ENCODE assay signal across 1 cellular context in the genomic region with DNA sequence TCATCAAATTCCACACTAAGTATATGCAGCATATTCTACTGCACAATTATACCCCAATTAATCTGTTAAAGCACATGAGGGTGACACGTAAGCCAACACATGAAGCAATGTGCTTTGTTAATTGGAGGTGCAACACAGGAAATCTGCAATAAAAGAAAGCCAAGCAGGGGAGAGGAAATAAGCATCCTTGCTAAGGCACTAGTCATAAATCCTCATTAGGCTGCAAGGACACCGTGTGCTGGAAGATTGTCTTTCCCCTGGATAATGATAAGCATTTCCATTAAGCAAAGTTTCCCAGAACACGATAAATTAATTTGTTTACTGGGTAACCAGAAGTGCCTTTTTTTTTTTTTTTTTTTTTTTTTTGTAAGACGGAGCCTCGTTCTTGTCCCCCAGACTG.
TF ChIP-seq lines count a peak whose summit lies in the region.

No MANE protein-coding gene starts in this region.

TF ChIP-seq in HepG2, 621 proteins besides CTCF, POLR2A, EP300 and RAD21 (continued from another document):
- TF ChIP-seq, protein P1, sequence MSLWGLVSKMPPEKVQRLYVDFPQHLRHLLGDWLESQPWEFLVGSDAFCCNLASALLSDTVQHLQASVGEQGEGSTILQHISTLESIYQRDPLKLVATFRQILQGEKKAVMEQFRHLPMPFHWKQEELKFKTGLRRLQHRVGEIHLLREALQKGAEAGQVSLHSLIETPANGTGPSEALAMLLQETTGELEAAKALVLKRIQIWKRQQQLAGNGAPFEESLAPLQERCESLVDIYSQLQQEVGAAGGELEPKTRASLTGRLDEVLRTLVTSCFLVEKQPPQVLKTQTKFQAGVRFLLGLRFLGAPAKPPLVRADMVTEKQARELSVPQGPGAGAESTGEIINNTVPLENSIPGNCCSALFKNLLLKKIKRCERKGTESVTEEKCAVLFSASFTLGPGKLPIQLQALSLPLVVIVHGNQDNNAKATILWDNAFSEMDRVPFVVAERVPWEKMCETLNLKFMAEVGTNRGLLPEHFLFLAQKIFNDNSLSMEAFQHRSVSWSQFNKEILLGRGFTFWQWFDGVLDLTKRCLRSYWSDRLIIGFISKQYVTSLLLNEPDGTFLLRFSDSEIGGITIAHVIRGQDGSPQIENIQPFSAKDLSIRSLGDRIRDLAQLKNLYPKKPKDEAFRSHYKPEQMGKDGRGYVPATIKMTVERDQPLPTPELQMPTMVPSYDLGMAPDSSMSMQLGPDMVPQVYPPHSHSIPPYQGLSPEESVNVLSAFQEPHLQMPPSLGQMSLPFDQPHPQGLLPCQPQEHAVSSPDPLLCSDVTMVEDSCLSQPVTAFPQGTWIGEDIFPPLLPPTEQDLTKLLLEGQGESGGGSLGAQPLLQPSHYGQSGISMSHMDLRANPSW (CRISPR knock-in tag; IDR thresholded peaks at IDR 0.05; ENCODE audit: borderline replicate concordance): no peak
- TF ChIP-seq ERF (CRISPR knock-in tag; IDR thresholded peaks at IDR 0.05): no peak
- TF ChIP-seq, protein P2, sequence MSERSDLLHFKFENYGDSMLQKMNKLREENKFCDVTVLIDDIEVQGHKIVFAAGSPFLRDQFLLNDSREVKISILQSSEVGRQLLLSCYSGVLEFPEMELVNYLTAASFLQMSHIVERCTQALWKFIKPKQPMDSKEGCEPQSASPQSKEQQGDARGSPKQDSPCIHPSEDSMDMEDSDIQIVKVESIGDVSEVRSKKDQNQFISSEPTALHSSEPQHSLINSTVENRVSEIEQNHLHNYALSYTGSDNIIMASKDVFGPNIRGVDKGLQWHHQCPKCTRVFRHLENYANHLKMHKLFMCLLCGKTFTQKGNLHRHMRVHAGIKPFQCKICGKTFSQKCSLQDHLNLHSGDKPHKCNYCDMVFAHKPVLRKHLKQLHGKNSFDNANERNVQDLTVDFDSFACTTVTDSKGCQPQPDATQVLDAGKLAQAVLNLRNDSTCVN (CRISPR knock-in tag; IDR thresholded peaks at IDR 0.05; ENCODE audit: borderline replicate concordance): no peak
- no peak for TF ChIP-seq ZNF550 (CRISPR knock-in tag; IDR thresholded peaks at IDR 0.05; ENCODE audit: borderline replicate concordance)
- TF ChIP-seq ZNF468 (CRISPR knock-in tag; IDR thresholded peaks at IDR 0.05): no peak
- TF ChIP-seq, protein P3, sequence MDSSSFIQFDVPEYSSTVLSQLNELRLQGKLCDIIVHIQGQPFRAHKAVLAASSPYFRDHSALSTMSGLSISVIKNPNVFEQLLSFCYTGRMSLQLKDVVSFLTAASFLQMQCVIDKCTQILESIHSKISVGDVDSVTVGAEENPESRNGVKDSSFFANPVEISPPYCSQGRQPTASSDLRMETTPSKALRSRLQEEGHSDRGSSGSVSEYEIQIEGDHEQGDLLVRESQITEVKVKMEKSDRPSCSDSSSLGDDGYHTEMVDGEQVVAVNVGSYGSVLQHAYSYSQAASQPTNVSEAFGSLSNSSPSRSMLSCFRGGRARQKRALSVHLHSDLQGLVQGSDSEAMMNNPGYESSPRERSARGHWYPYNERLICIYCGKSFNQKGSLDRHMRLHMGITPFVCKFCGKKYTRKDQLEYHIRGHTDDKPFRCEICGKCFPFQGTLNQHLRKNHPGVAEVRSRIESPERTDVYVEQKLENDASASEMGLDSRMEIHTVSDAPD (CRISPR knock-in tag; IDR thresholded peaks at IDR 0.05): no peak
